ENCODE assay signal across 1 cellular context in genomic region chr11:111549196-111549868, GRCh38.
TF ChIP-seq lines count a peak whose summit lies in the region.

No MANE protein-coding gene starts in this region.

TF ChIP-seq in GM23338, 12 proteins besides CTCF, POLR2A, EP300 and RAD21:
- no peak for TF ChIP-seq EZH2 (IDR thresholded peaks at IDR 0.05; ENCODE audit: low read depth, unreplicated experiment)
- TF ChIP-seq POLR2AphosphoS5 (IDR thresholded peaks at IDR 0.05; ENCODE audit: low read depth) = no peak
- TF ChIP-seq NANOG (IDR thresholded peaks at IDR 0.05; ENCODE audit: borderline replicate concordance) = no peak
- no peak for TF ChIP-seq STAT1 (IDR thresholded peaks at IDR 0.05; ENCODE audit: unreplicated experiment)
- TF ChIP-seq ZNF462 (CRISPR knock-in tag; IDR thresholded peaks at IDR 0.05) = no peak
- no peak for TF ChIP-seq ETS1 (IDR thresholded peaks at IDR 0.05)
- TF ChIP-seq ZNF114 (CRISPR knock-in tag; IDR thresholded peaks at IDR 0.05) = no peak
- TF ChIP-seq CREB1 (CRISPR knock-in tag; IDR thresholded peaks at IDR 0.05; ENCODE audit: low read depth) = no peak
- TF ChIP-seq JUNB (IDR thresholded peaks at IDR 0.05; ENCODE audit: unreplicated experiment) = no peak
- TF ChIP-seq REST (IDR thresholded peaks at IDR 0.05; ENCODE audit: unreplicated experiment) = no peak
- no peak for TF ChIP-seq EZH2phosphoT487 (IDR thresholded peaks at IDR 0.05; ENCODE audit: unreplicated experiment)
- TF ChIP-seq ZNF331 (CRISPR knock-in tag; IDR thresholded peaks at IDR 0.05; ENCODE audit: low read depth) = no peak
